20 cellular contexts compared by ENCODE assay signal in the genomic region with DNA sequence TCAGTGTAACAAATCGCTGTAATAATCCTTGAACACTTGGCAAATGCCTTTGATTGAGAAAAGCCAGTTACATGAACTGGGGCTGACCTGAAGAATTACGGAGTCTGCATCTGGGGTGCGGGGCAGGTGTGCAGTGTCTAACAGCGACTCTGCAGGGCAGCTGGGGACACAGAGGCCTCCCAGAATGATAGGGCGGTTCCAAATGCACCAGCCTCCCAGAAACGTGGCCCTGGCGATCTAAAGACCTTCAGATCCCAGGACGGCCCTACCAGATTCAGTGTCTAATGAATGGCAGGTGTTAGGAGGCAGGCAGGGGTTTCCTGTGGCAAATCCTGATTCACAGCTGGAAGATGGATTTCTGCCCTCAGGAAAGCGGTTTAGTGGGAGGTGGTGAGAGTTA.
"Had no signal": no experiment of that assay in that cellular context is flagged by ENCODE, and none has a peak within 500 bp of the region (broad histone marks: within the 10 kb centered on the region; RNA-seq: fewer than 3 reads in every experiment).

No MANE protein-coding gene starts in this region.

- H3K79me2 ChIP-seq: parathyroid adenoma had no signal

- H3K4me1 Mint-ChIP-seq: activated CD4-positive, alpha-beta T cell treated with anti-CD3 and anti-CD28 coated beads for 36 hours; activated naive CD8-positive, alpha-beta T cell treated with anti-CD3 and anti-CD28 coated beads for 36 hours; naive thymus-derived CD4-positive, alpha-beta T cell had no signal

- H3K27ac ChIP-seq: esophagus muscularis mucosa, heart right ventricle, parathyroid adenoma, right lobe of liver, transverse colon, vagina had no signal

- H3K4me1 ChIP-seq: esophagus muscularis mucosa, heart right ventricle, parathyroid adenoma, right lobe of liver, transverse colon, vagina had no signal

- H3K36me3 ChIP-seq: esophagus muscularis mucosa, heart right ventricle, right lobe of liver, transverse colon, vagina had no signal

- H2AFZ ChIP-seq: parathyroid adenoma had no signal

- H3K27me3 ChIP-seq: esophagus muscularis mucosa, right lobe of liver, vagina had no signal

- H3K4me3 Mint-ChIP-seq: activated CD4-positive, alpha-beta T cell treated with anti-CD3 and anti-CD28 coated beads for 36 hours; activated naive CD8-positive, alpha-beta T cell treated with anti-CD3 and anti-CD28 coated beads for 36 hours; dendritic cell treated with granulocyte-macrophage colony-stimulating factor and Interleukin-4, amounts not matched to agents 40 ng/mL and 50 ng/mL, for 4 days; naive thymus-derived CD4-positive, alpha-beta T cell; stimulated activated naive CD8-positive, alpha-beta T cell treated with anti-CD3 and anti-CD28 coated beads, Interleukin-15, Interleukin-2, amounts not matched to agents 100 ng/mL and 50 ng/mL, for 24 hours had no signal

- H3K36me3 Mint-ChIP-seq: activated naive CD8-positive, alpha-beta T cell treated with anti-CD3 and anti-CD28 coated beads for 36 hours; naive thymus-derived CD4-positive, alpha-beta T cell had no signal

- ATAC-seq: activated CD4-positive, alpha-beta T cell treated with anti-CD3 and anti-CD28 coated beads for 36 hours; naive thymus-derived CD4-positive, alpha-beta T cell; right lobe of liver had no signal

- H3K27ac Mint-ChIP-seq: activated CD4-positive, alpha-beta T cell treated with anti-CD3 and anti-CD28 coated beads for 36 hours; activated naive CD8-positive, alpha-beta T cell treated with anti-CD3 and anti-CD28 coated beads for 36 hours; dendritic cell treated with granulocyte-macrophage colony-stimulating factor and Interleukin-4, amounts not matched to agents 40 ng/mL and 50 ng/mL, for 4 days; naive thymus-derived CD4-positive, alpha-beta T cell; stimulated activated naive CD8-positive, alpha-beta T cell treated with anti-CD3 and anti-CD28 coated beads, Interleukin-15, Interleukin-2, amounts not matched to agents 100 ng/mL and 50 ng/mL, for 24 hours had no signal

- H3K9me3 Mint-ChIP-seq: activated naive CD8-positive, alpha-beta T cell treated with anti-CD3 and anti-CD28 coated beads for 36 hours; dendritic cell treated with granulocyte-macrophage colony-stimulating factor and Interleukin-4, amounts not matched to agents 40 ng/mL and 50 ng/mL, for 4 days; naive thymus-derived CD4-positive, alpha-beta T cell; stimulated activated naive CD8-positive, alpha-beta T cell treated with anti-CD3 and anti-CD28 coated beads, Interleukin-15, Interleukin-2, amounts not matched to agents 100 ng/mL and 50 ng/mL, for 24 hours had no signal

- DNase-seq: activated CD4-positive, alpha-beta T cell treated with anti-CD3 and anti-CD28 coated beads for 36 hours; activated CD4-positive, alpha-beta T cell treated with anti-CD3 and anti-CD28 coated beads, Interleukin-2, amount 50 U/mL, for 48 hours; activated naive CD8-positive, alpha-beta T cell treated with anti-CD3 and anti-CD28 coated beads for 36 hours; amniotic stem cell; effector CD8-positive, alpha-beta T cell; heart right ventricle; mesendoderm; naive thymus-derived CD4-positive, alpha-beta T cell; right lobe of liver; small intestine; stimulated activated CD4-positive, alpha-beta T cell treated with anti-CD3 and anti-CD28 coated beads, Interleukin-15, amount 100 ng/mL, for 24 hours; stimulated activated CD4-positive, alpha-beta T cell treated with anti-CD3 and anti-CD28 coated beads, Interleukin-2, amount 100 ng/mL, for 48 hours; transverse colon had no signal

- H3K9ac ChIP-seq: parathyroid adenoma had no signal

- FAIRE-seq: endothelial cell of umbilical vein, TTC549 had no signal

- H3K27me3 Mint-ChIP-seq: activated CD4-positive, alpha-beta T cell treated with anti-CD3 and anti-CD28 coated beads for 36 hours; stimulated activated naive CD8-positive, alpha-beta T cell treated with anti-CD3 and anti-CD28 coated beads, Interleukin-15, Interleukin-2, amounts not matched to agents 100 ng/mL and 50 ng/mL, for 24 hours had no signal

- H3K9me3 ChIP-seq: esophagus muscularis mucosa, heart right ventricle, right lobe of liver, transverse colon, vagina had no signal

- H3K4me3 ChIP-seq: esophagus muscularis mucosa, heart right ventricle, right lobe of liver, transverse colon, vagina had no signal
